8 cellular contexts compared by ENCODE assay signal in genomic region chr12:54419088-54419887, GRCh38. TPM values are rescaled to one million over a fixed set of nuclear protein-coding genes. Genes with fewer than 3 reads are reported as not detected.
DNase-seq lines count a peak whose midpoint lies in the region; TF ChIP-seq lines count a peak whose summit lies in the region.

TSS of gene ITGA5 (minus strand) at chr12:54419266. CDS start at chr12:54419198, 68 bp downstream.

- peak within 1 kb of the TSS; percentile 97 to 98 (median 97) for H3K4me3 Mint-ChIP-seq in immature natural killer cell

- H3K36me3 Mint-ChIP-seq in immature natural killer cell = no peaks in the 10 kb centered on the region

- H3K9ac ChIP-seq in skeletal muscle tissue (ENCODE audit: low read depth in 1 of 3, low read length in 3 of 3) = peak within 1 kb of the TSS; percentile 79 to 89 (median 80)

- no peaks in the 10 kb centered on the region for H3K9me3 ChIP-seq in skeletal muscle tissue (ENCODE audit: control insufficient read depth in 3 of 3, low read length in 3 of 3)

- DNase-seq in NCI-H146 (lab: John Stamatoyannopoulos, UW) = peak; percentile 15
- no peak for DNase-seq in NCI-H146 treated with DMSO at 0.1 percent for 48 hours (lab: John Stamatoyannopoulos, UW; ENCODE audit: unreplicated experiment)
- peak in 3 of 5 experiments; percentile 19 to 52 (median 26) for DNase-seq in T-helper 2 cell
- DNase-seq in cardiac fibroblast (ENCODE audit: low read depth in 2 of 2) = peak; percentile 67 to 79
- peak; percentile 40 to 60 (median 40) for DNase-seq in immature natural killer cell
- DNase-seq in foreskin melanocyte = no peak
- no peak for DNase-seq in NCI-H2081 treated with DMSO at 0.1 percent for 48 hours (lab: John Stamatoyannopoulos, UW)

- H3K27me3 ChIP-seq in skeletal muscle tissue (ENCODE audit: control insufficient read depth in 3 of 3, insufficient read depth in 3 of 3, low read length in 3 of 3) = no peaks in the 10 kb centered on the region

- no peaks in the 10 kb centered on the region for H3K36me3 ChIP-seq in skeletal muscle tissue (ENCODE audit: control insufficient read depth in 3 of 3, insufficient read depth in 3 of 3, low read length in 3 of 3)

- H3K27ac ChIP-seq in skeletal muscle tissue (ENCODE audit: low read depth, low read length) = peak within 1 kb of the TSS; percentile 88

- H3K4me1 Mint-ChIP-seq in immature natural killer cell = peaks cover 57 to 64% of the 10 kb centered on the region in 2 donors

- TF ChIP-seq CTCF in cardiac fibroblast (IDR thresholded peaks at IDR 0.05; ENCODE audit: low read depth, low read length) = no peak

- H3K4me1 ChIP-seq in skeletal muscle tissue (ENCODE audit: control insufficient read depth in 3 of 3, insufficient read depth in 3 of 3, low read length in 3 of 3) = peaks cover 39 to 44% (median 40%) of the 10 kb centered on the region in 3 donors

- H3K9me3 Mint-ChIP-seq in immature natural killer cell = no peaks in the 10 kb centered on the region

- H3K4me3 ChIP-seq in cardiac fibroblast (replicated peaks in 1 of 2; ENCODE audit: low read depth in 2 of 2, low read length in 2 of 2) (peak within 1 kb of the TSS; percentile 91 to 94), skeletal muscle tissue (ENCODE audit: low read length in 3 of 3) (peak within 1 kb of the TSS; percentile 81 to 86 (median 85))

- H3K27ac Mint-ChIP-seq in immature natural killer cell = peak within 1 kb of the TSS; percentile 94 to 99 (median 96)

- H3K27me3 Mint-ChIP-seq in immature natural killer cell (ENCODE audit: low read depth in 3 of 3) = peaks cover 10 to 23% (median 18%) of the 10 kb centered on the region in 3 donors

RNA-seq across cellular contexts. Expression of gene ITGA5, which starts in this region (rescaled TPM):
- 100 to 1,000 TPM in 1 of 3 donors, 10 to 100 TPM in 2; 26.2 to 119 (median 65.5) TPM for polyA plus RNA-seq in immature natural killer cell
- 78.8 TPM for total RNA-seq in skeletal muscle tissue

Comparison
In these comparisons a context has a peak if more than half of its experiments do, and no peak if none do; other contexts are left out.
1. DNase-seq: peak in NCI-H146 (single experiment), T-helper 2 cell (3 of 5), cardiac fibroblast (2 of 2) and immature natural killer cell (3 of 3); none in NCI-H146 treated with DMSO at 0.1 percent for 48 hours (single experiment), foreskin melanocyte (single experiment) and NCI-H2081 treated with DMSO at 0.1 percent for 48 hours (single experiment).